Comparison of ENCODE assay signal across 8 cellular contexts in the genomic region with DNA sequence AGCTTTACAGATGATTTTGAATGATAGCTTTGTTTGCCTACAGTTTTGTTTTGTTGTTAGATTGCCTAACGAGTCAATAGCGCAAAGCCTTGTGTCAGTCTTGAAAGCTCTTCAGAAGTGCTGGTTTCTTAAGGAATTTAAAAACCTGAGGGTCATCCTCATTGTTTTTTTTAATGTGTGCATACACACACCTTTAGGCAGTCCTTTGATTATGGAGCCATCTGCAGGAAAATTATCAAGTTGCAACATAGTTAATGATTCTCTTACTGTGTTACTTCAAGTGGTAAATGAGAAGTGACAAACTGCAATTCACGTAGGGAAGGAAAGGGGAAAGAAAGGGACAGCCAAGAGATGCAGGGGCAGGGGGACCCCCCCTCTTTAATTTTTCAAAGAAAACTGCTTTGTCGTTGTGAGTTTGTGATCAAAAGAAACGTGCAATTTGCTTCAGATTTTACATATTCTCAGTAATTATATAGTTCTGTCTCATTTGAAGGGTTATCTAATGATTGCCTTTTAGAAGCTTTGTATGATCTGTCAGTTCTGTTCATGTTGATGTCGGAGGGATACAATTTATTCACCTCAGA.
DNase-seq lines count a peak whose midpoint lies in the region; ATAC-seq and TF ChIP-seq lines count a peak whose summit lies in the region.

No MANE protein-coding gene starts in this region.

- H3K9me3 ChIP-seq in lower lobe of right lung = no peaks in the 10 kb centered on the region

- DNase-seq in AG09319 (ENCODE audit: extremely low read depth, low read depth) (no peak), NCI-H2227 treated with DMSO at 0.1 percent for 48 hours (lab: John Stamatoyannopoulos, UW) (peak; percentile 13), cerebellar cortex (ENCODE audit: low spot score) (peak; percentile 77), lower lobe of right lung (no peak), KG1 (lab: John Stamatoyannopoulos, UW) (no peak), GF-D8 (lab: John Stamatoyannopoulos, UW) (no peak)

- no peak overlapping the region for H3K27ac ChIP-seq in lower lobe of right lung

- H3K4me1 ChIP-seq in lower lobe of right lung = peaks cover 30% of the 10 kb centered on the region

- intact Hi-C loops in lower lobe of right lung (cut with DNase I) = loop anchor here (5.0 kb wide), 1 partner anchor 67 kb away; no protein-coding TSS in a partner anchor

- no peak overlapping the region for H3K4me3 ChIP-seq in lower lobe of right lung

- TF ChIP-seq CTCF in AG09319 (IDR thresholded peaks at IDR 0.05; ENCODE audit: low read depth, low read length) = peak; percentile 38
- TF ChIP-seq CTCF in lower lobe of right lung (IDR thresholded peaks at IDR 0.05) = peak; percentile 47

- ATAC-seq in GM19025 (IDR thresholded peaks at IDR 0.05; ENCODE audit: low read depth, unreplicated experiment) (peak; percentile 60), lower lobe of right lung (peak; percentile 78 to 86), GM19397 (IDR thresholded peaks at IDR 0.05; ENCODE audit: unreplicated experiment) (no peak)

- no peaks in the 10 kb centered on the region for H3K27me3 ChIP-seq in lower lobe of right lung (ENCODE audit: low read depth)

- no peaks in the 10 kb centered on the region for H3K36me3 ChIP-seq in lower lobe of right lung

Comparison
In these comparisons a context has a peak if more than half of its experiments do, and no peak if none do; other contexts are left out.
1. DNase-seq: peak in NCI-H2227 treated with DMSO at 0.1 percent for 48 hours (single experiment) and cerebellar cortex (single experiment); none in AG09319 (single experiment), lower lobe of right lung (single experiment), KG1 (single experiment) and GF-D8 (single experiment).